Comparison of ENCODE assay signal across 1 cellular context in the genomic region with DNA sequence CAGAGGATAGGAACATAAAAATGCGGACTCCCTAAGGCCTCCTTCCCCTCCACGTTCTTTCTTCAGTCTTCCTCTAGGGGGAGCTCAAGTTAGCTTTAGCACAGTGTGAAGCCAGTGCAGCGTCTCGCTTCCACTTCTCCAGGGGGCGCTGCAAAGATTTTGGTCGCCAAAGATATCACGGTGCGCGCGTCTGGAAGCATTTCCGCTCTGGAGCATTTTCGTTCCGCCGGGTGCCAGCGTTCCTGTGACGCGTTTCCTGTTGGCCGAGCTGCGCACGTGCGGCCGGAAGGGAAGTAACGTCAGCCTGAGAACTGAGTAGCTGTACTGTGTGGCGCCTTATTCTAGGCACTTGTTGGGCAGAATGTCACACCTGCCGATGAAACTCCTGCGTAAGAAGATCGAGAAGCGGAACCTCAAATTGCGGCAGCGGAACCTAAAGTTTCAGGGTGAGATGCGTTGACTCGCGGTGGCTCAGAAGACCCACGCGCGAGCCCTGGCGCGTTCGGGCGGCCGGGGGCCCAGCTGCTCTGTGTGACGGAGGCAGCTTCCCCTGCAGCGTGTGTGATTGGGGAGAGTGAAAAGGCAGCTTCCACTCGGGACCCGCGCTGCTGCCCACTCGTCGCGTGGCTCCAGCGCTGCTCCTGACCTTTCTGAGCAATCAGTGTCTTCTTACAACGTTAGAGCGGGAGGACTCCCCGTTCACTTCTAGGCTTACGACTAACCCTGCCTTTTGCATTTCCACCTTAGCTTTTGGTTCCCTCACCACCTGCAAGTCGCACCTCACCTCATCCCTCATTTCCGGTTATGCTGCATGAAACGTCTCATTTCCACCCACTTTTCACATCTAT.
TF ChIP-seq lines count a peak whose summit lies in the region.

TSS of gene DDX18 (plus strand) at position 275 of the 848 bp plus-strand sequence. CDS start at position 362, 87 bp downstream.

TF ChIP-seq in HepG2, 621 proteins besides CTCF, POLR2A, EP300 and RAD21 (continued from another document and continues in another):
- TF ChIP-seq, protein P1, sequence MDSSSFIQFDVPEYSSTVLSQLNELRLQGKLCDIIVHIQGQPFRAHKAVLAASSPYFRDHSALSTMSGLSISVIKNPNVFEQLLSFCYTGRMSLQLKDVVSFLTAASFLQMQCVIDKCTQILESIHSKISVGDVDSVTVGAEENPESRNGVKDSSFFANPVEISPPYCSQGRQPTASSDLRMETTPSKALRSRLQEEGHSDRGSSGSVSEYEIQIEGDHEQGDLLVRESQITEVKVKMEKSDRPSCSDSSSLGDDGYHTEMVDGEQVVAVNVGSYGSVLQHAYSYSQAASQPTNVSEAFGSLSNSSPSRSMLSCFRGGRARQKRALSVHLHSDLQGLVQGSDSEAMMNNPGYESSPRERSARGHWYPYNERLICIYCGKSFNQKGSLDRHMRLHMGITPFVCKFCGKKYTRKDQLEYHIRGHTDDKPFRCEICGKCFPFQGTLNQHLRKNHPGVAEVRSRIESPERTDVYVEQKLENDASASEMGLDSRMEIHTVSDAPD (CRISPR knock-in tag; IDR thresholded peaks at IDR 0.05) = peak; percentile 66; the same call in 1 of the 2 replicates
- TF ChIP-seq HNRNPUL1 (IDR thresholded peaks at IDR 0.05; ENCODE audit: low read depth, low read length) = no peak
- TF ChIP-seq REXO4 (CRISPR knock-in tag; IDR thresholded peaks at IDR 0.05; ENCODE audit: borderline replicate concordance) = no peak
- TF ChIP-seq FOSL1 (CRISPR knock-in tag; IDR thresholded peaks at IDR 0.05; ENCODE audit: borderline replicate concordance) = no peak
- TF ChIP-seq, protein P2, sequence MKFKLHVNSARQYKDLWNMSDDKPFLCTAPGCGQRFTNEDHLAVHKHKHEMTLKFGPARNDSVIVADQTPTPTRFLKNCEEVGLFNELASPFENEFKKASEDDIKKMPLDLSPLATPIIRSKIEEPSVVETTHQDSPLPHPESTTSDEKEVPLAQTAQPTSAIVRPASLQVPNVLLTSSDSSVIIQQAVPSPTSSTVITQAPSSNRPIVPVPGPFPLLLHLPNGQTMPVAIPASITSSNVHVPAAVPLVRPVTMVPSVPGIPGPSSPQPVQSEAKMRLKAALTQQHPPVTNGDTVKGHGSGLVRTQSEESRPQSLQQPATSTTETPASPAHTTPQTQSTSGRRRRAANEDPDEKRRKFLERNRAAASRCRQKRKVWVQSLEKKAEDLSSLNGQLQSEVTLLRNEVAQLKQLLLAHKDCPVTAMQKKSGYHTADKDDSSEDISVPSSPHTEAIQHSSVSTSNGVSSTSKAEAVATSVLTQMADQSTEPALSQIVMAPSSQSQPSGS (CRISPR knock-in tag; IDR thresholded peaks at IDR 0.05) = peak; percentile 94
- TF ChIP-seq CBX2 (IDR thresholded peaks at IDR 0.05; ENCODE audit: low read depth, low read length) = no peak; the same call in 1 of the 2 replicates
- TF ChIP-seq CBX2 (CRISPR knock-in tag; IDR thresholded peaks at IDR 0.05; ENCODE audit: low read depth) = no peak; the same call in 1 of the 2 replicates
- no peak for TF ChIP-seq SYNCRIP (IDR thresholded peaks at IDR 0.05; ENCODE audit: insufficient read depth, low read depth, low read length)
- TF ChIP-seq PAWR (CRISPR knock-in tag; IDR thresholded peaks at IDR 0.05; ENCODE audit: borderline replicate concordance) = no peak
- TF ChIP-seq THAP11 (CRISPR knock-in tag; IDR thresholded peaks at IDR 0.05) = peak; percentile 96
- TF ChIP-seq YY1 (IDR thresholded peaks at IDR 0.05; ENCODE audit: insufficient read depth, insufficient replicate concordance, low read depth, low read length) = peak; percentile 84
- TF ChIP-seq ZNF678 (CRISPR knock-in tag; IDR thresholded peaks at IDR 0.05) = peak; percentile 92; the same call in 1 of the 2 replicates
- peak; percentile 82 for TF ChIP-seq ZNF224 (CRISPR knock-in tag; IDR thresholded peaks at IDR 0.05)
- peak; percentile 74; the same call in 1 of the 2 replicates for TF ChIP-seq SOX5 (CRISPR knock-in tag; IDR thresholded peaks at IDR 0.05; ENCODE audit: borderline replicate concordance)
- TF ChIP-seq DNMT3B (CRISPR knock-in tag; conservative IDR thresholded peaks at IDR 0.05) = peak; percentile 83
- TF ChIP-seq, protein P3, sequence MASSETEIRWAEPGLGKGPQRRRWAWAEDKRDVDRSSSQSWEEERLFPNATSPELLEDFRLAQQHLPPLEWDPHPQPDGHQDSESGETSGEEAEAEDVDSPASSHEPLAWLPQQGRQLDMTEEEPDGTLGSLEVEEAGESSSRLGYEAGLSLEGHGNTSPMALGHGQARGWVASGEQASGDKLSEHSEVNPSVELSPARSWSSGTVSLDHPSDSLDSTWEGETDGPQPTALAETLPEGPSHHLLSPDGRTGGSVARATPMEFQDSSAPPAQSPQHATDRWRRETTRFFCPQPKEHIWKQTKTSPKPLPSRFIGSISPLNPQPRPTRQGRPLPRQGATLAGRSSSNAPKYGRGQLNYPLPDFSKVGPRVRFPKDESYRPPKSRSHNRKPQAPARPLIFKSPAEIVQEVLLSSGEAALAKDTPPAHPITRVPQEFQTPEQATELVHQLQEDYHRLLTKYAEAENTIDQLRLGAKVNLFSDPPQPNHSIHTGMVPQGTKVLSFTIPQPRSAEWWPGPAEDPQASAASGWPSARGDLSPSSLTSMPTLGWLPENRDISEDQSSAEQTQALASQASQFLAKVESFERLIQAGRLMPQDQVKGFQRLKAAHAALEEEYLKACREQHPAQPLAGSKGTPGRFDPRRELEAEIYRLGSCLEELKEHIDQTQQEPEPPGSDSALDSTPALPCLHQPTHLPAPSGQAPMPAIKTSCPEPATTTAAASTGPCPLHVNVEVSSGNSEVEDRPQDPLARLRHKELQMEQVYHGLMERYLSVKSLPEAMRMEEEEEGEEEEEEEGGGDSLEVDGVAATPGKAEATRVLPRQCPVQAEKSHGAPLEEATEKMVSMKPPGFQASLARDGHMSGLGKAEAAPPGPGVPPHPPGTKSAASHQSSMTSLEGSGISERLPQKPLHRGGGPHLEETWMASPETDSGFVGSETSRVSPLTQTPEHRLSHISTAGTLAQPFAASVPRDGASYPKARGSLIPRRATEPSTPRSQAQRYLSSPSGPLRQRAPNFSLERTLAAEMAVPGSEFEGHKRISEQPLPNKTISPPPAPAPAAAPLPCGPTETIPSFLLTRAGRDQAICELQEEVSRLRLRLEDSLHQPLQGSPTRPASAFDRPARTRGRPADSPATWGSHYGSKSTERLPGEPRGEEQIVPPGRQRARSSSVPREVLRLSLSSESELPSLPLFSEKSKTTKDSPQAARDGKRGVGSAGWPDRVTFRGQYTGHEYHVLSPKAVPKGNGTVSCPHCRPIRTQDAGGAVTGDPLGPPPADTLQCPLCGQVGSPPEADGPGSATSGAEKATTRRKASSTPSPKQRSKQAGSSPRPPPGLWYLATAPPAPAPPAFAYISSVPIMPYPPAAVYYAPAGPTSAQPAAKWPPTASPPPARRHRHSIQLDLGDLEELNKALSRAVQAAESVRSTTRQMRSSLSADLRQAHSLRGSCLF (CRISPR knock-in tag; IDR thresholded peaks at IDR 0.05; ENCODE audit: borderline replicate concordance) = no peak
- TF ChIP-seq ZEB1 (IDR thresholded peaks at IDR 0.05; ENCODE audit: insufficient replicate concordance, low read depth) = peak; percentile 46
- no peak for TF ChIP-seq ARNT (IDR thresholded peaks at IDR 0.05)
- TF ChIP-seq CEBPG (CRISPR knock-in tag; IDR thresholded peaks at IDR 0.05) = peak; percentile 63
- no peak for TF ChIP-seq ATAD3A (CRISPR knock-in tag; IDR thresholded peaks at IDR 0.05)
- TF ChIP-seq, protein P4, sequence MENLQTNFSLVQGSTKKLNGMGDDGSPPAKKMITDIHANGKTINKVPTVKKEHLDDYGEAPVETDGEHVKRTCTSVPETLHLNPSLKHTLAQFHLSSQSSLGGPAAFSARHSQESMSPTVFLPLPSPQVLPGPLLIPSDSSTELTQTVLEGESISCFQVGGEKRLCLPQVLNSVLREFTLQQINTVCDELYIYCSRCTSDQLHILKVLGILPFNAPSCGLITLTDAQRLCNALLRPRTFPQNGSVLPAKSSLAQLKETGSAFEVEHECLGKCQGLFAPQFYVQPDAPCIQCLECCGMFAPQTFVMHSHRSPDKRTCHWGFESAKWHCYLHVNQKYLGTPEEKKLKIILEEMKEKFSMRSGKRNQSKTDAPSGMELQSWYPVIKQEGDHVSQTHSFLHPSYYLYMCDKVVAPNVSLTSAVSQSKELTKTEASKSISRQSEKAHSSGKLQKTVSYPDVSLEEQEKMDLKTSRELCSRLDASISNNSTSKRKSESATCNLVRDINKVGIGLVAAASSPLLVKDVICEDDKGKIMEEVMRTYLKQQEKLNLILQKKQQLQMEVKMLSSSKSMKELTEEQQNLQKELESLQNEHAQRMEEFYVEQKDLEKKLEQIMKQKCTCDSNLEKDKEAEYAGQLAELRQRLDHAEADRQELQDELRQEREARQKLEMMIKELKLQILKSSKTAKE (CRISPR knock-in tag; IDR thresholded peaks at IDR 0.05; ENCODE audit: borderline replicate concordance) = peak; percentile 69; the same call in 1 of the 2 replicates
- TF ChIP-seq ZNF616 (CRISPR knock-in tag; IDR thresholded peaks at IDR 0.05; ENCODE audit: low read depth) = peak; percentile 63; the same call in 1 of the 2 replicates
- TF ChIP-seq HOXA9 (CRISPR knock-in tag; IDR thresholded peaks at IDR 0.05; ENCODE audit: borderline replicate concordance) = peak; percentile 68; the same call in 1 of the 2 replicates
- peak; percentile 99 for TF ChIP-seq NR0B2 (CRISPR knock-in tag; IDR thresholded peaks at IDR 0.05)
- peak; percentile 82 for TF ChIP-seq MED1 (CRISPR knock-in tag; IDR thresholded peaks at IDR 0.05)
- TF ChIP-seq, protein P5, sequence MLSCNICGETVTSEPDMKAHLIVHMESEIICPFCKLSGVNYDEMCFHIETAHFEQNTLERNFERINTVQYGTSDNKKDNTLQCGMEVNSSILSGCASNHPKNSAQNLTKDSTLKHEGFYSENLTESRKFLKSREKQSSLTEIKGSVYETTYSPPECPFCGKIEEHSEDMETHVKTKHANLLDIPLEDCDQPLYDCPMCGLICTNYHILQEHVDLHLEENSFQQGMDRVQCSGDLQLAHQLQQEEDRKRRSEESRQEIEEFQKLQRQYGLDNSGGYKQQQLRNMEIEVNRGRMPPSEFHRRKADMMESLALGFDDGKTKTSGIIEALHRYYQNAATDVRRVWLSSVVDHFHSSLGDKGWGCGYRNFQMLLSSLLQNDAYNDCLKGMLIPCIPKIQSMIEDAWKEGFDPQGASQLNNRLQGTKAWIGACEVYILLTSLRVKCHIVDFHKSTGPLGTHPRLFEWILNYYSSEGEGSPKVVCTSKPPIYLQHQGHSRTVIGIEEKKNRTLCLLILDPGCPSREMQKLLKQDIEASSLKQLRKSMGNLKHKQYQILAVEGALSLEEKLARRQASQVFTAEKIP (CRISPR knock-in tag; IDR thresholded peaks at IDR 0.05; ENCODE audit: borderline replicate concordance) = no peak
- peak; percentile 74; the same call in 1 of the 2 replicates for TF ChIP-seq ZC3H13 (CRISPR knock-in tag; IDR thresholded peaks at IDR 0.05)
- peak; percentile 84 for TF ChIP-seq U2AF1 (optimal IDR thresholded peaks at IDR 0.05; ENCODE audit: low read depth, low read length)
- TF ChIP-seq ZNF570 (CRISPR knock-in tag; IDR thresholded peaks at IDR 0.05; ENCODE audit: borderline replicate concordance) = no peak
- TF ChIP-seq PAX8 (CRISPR knock-in tag; IDR thresholded peaks at IDR 0.05; ENCODE audit: borderline replicate concordance) = peak; percentile 96; the same call in 1 of the 2 replicates
- TF ChIP-seq SIN3B (IDR thresholded peaks at IDR 0.05; ENCODE audit: low read length) = peak; percentile 69
- TF ChIP-seq CENPX (CRISPR knock-in tag; IDR thresholded peaks at IDR 0.05) = no peak
- TF ChIP-seq ZNF569 (CRISPR knock-in tag; IDR thresholded peaks at IDR 0.05; ENCODE audit: borderline replicate concordance) = no peak
- TF ChIP-seq NFYB (CRISPR knock-in tag; IDR thresholded peaks at IDR 0.05) = peak; percentile 59
- peak; percentile 85 for TF ChIP-seq MIER2 (CRISPR knock-in tag; IDR thresholded peaks at IDR 0.05)
- TF ChIP-seq MED13 (CRISPR knock-in tag; IDR thresholded peaks at IDR 0.05) = no peak
- peak; percentile 92; the same call in 1 of the 2 replicates for TF ChIP-seq NRL (CRISPR knock-in tag; IDR thresholded peaks at IDR 0.05; ENCODE audit: borderline replicate concordance)
- TF ChIP-seq MEF2D (CRISPR knock-in tag; IDR thresholded peaks at IDR 0.05) = peak; percentile 88
- TF ChIP-seq, protein P6, sequence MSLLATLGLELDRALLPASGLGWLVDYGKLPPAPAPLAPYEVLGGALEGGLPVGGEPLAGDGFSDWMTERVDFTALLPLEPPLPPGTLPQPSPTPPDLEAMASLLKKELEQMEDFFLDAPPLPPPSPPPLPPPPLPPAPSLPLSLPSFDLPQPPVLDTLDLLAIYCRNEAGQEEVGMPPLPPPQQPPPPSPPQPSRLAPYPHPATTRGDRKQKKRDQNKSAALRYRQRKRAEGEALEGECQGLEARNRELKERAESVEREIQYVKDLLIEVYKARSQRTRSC (CRISPR knock-in tag; IDR thresholded peaks at IDR 0.05; ENCODE audit: low read depth) = no peak
- no peak for TF ChIP-seq SNAPC2 (CRISPR knock-in tag; IDR thresholded peaks at IDR 0.05)
- no peak for TF ChIP-seq PTBP1 (IDR thresholded peaks at IDR 0.05; ENCODE audit: low read depth, low read length, poor library complexity, severe bottlenecking)
- no peak; the same call in 1 of the 2 replicates for TF ChIP-seq ZBTB49 (CRISPR knock-in tag; IDR thresholded peaks at IDR 0.05; ENCODE audit: borderline replicate concordance)
- TF ChIP-seq ZFP37 (CRISPR knock-in tag; IDR thresholded peaks at IDR 0.05; ENCODE audit: borderline replicate concordance) = peak; percentile 91
- TF ChIP-seq FOXJ3 (CRISPR knock-in tag; IDR thresholded peaks at IDR 0.05; ENCODE audit: borderline replicate concordance) = no peak; the same call in 1 of the 2 replicates
- no peak for TF ChIP-seq AGO1 (IDR thresholded peaks at IDR 0.05; ENCODE audit: low read depth, low read length, poor library complexity, severe bottlenecking)
- no peak for TF ChIP-seq TBP (CRISPR knock-in tag; IDR thresholded peaks at IDR 0.05)
- peak; percentile 96 for TF ChIP-seq ZSCAN21 (CRISPR knock-in tag; IDR thresholded peaks at IDR 0.05; ENCODE audit: borderline replicate concordance)
- TF ChIP-seq ZNF737 (CRISPR knock-in tag; IDR thresholded peaks at IDR 0.05; ENCODE audit: borderline replicate concordance) = no peak
- TF ChIP-seq FOXM1 (CRISPR knock-in tag; IDR thresholded peaks at IDR 0.05) = no peak
